Comparison of ENCODE assay signal across 14 cellular contexts in genomic region chr20:56412949-56413348, GRCh38. TPM values are rescaled to one million over a fixed set of nuclear protein-coding genes. Genes with fewer than 3 reads are reported as not detected.
A peak's percentile ranks its signal among the peaks of the same experiment; 100 is the strongest.
DNase-seq lines count a peak whose midpoint lies in the region; ATAC-seq and TF ChIP-seq lines count a peak whose summit lies in the region.
"Had no signal": no experiment of that assay in that cellular context is flagged by ENCODE, and none has a peak within 500 bp of the region (broad histone marks: within the 10 kb centered on the region; RNA-seq: fewer than 3 reads in every experiment).

No MANE protein-coding gene starts in this region.

- peak overlapping the region; percentile 59 for H3K9ac ChIP-seq in GM23248

- H2AFZ ChIP-seq in GM23248, result no peak overlapping the region

- H3K4me3 Mint-ChIP-seq in natural killer cell treated with Interleukin-12 subunit alpha and Interleukin-12 subunit beta and Interleukin-15 and Interleukin-18, amount 100 ng/mL, for 72 hours, result peak overlapping the region; percentile 92

- POLR2A ChIA-PET in AG04449 (lab: Yijun Ruan, JAX), result interaction anchor here (0.7 to 1.9 kb wide), 5 partner anchors 16 to 948 kb away, joined by 3 to 15 read pairs (median 5); no protein-coding TSS in a partner anchor
- POLR2A ChIA-PET in A673 (lab: Charles Lee; ENCODE audit: low non-redundant PET), result no interaction called here

- H3K27ac ChIP-seq in GM23248 (peak overlapping the region; percentile 88), A673 (ENCODE audit: low read depth, low read length, poor library complexity, severe bottlenecking) (no peak overlapping the region)
- H3K27ac ChIP-seq: SK-N-MC had no signal

- peaks cover 62% of the 10 kb centered on the region for H3F3A ChIP-seq in GM23248 (ENCODE audit: insufficient read depth)

- H3K79me2 ChIP-seq in GM23248 (ENCODE audit: insufficient read depth), result peaks cover 50% of the 10 kb centered on the region

- no peaks in the 10 kb centered on the region for H4K20me1 ChIP-seq in GM23248 (ENCODE audit: insufficient read depth)

- intact Hi-C loops in A673 (cut with micrococcal nuclease; ENCODE audit: unreplicated experiment), result no loop called here

- BruUV-seq in A673 (replicated peaks; lab: Mats Ljungman, UMichigan), result no TSS peak

- WGBS in GM23248 (ENCODE audit: low coverage in 1 of 2, low lambda C conversion rate in 2 of 2, missing lambda C conversion rate in 2 of 2), 2 experiments, result 97 to 98% methylated on average over 3 of the region's 3 CpGs

- peaks cover 4% of the 10 kb centered on the region for H3K9me3 Mint-ChIP-seq in natural killer cell treated with Interleukin-12 subunit alpha and Interleukin-12 subunit beta and Interleukin-15 and Interleukin-18, amount 100 ng/mL, for 72 hours
- H3K9me3 Mint-ChIP-seq: naive B cell had no signal

- H3K36me3 ChIP-seq in GM23248 (ENCODE audit: low read depth) (peaks cover 1% of the 10 kb centered on the region; the same call in 1 of the 2 replicates), A673 (ENCODE audit: insufficient read depth, low read length, poor library complexity, severe bottlenecking) (peaks cover 1% of the 10 kb centered on the region), MG63 (peaks cover 22% of the 10 kb centered on the region)

- peaks cover 57% of the 10 kb centered on the region for H3K4me1 ChIP-seq in GM23248 (ENCODE audit: insufficient read depth)
- no peaks in the 10 kb centered on the region for H3K4me1 ChIP-seq in A673 (ENCODE audit: insufficient read depth, low read length, poor library complexity, severe bottlenecking)

- TF ChIP-seq CTCF in AG04449 (IDR thresholded peaks at IDR 0.05; ENCODE audit: insufficient read depth, low read length, missing control alignments), result no peak
- TF ChIP-seq CTCF in choroid plexus epithelial cell (conservative IDR thresholded peaks at IDR 0.05; ENCODE audit: low read depth, low read length), result no peak
- TF ChIP-seq CTCF in A673 (conservative IDR thresholded peaks at IDR 0.05; ENCODE audit: low read depth, low read length), result no peak

- H3K27me3 ChIP-seq in GM23248 (replicated peaks; ENCODE audit: insufficient read depth) (no peaks in the 10 kb centered on the region), A673 (replicated peaks; ENCODE audit: insufficient read depth, low read depth, low read length, poor library complexity) (no peaks in the 10 kb centered on the region), MG63 (no peaks in the 10 kb centered on the region)

- H3K27me3 Mint-ChIP-seq in natural killer cell treated with Interleukin-12 subunit alpha and Interleukin-12 subunit beta and Interleukin-15 and Interleukin-18, amount 100 ng/mL, for 72 hours, result no peaks in the 10 kb centered on the region
- H3K27me3 Mint-ChIP-seq: naive B cell had no signal

- H3K36me3 Mint-ChIP-seq in natural killer cell treated with Interleukin-12 subunit alpha and Interleukin-12 subunit beta and Interleukin-15 and Interleukin-18, amount 100 ng/mL, for 72 hours, result peaks cover 16% of the 10 kb centered on the region

- DNase-seq in AG04449 (ENCODE audit: low read depth, low spot score) (no peak), GM23248 (no peak), choroid plexus epithelial cell (ENCODE audit: low read depth) (no peak), SW 1271 (lab: John Stamatoyannopoulos, UW) (no peak), A673 (ENCODE audit: low spot score) (no peak), MG63 (no peak), NCI-H82 treated with DMSO at 0.1 percent for 48 hours (lab: John Stamatoyannopoulos, UW; ENCODE audit: unreplicated experiment) (no peak)
- DNase-seq in natural killer cell treated with Interleukin-12 subunit alpha and Interleukin-12 subunit beta and Interleukin-15 and Interleukin-18, amount 100 ng/mL, for 72 hours (ENCODE audit: low spot score), result no peak
- DNase-seq: activated CD4-positive, alpha-beta T cell treated with anti-CD3 and anti-CD28 coated beads for 1 hour; COR-L47; Karpas-422; naive B cell; NCI-H2081 had no signal

- in situ Hi-C loops in GM23248 (cut with MboI), result no loop called here

- peaks cover 49 to 54% of the 10 kb centered on the region in 2 donors for H3K4me1 Mint-ChIP-seq in natural killer cell treated with Interleukin-12 subunit alpha and Interleukin-12 subunit beta and Interleukin-15 and Interleukin-18, amount 100 ng/mL, for 72 hours (ENCODE audit: low read depth in 2 of 2)

- CTCF ChIA-PET in AG04449 (lab: Yijun Ruan, JAX) (interaction anchor here (0.8 to 8.5 kb wide), 5 partner anchors 10 to 18 kb away, joined by 3 to 52 read pairs (median 4); no protein-coding TSS in a partner anchor), A673 (lab: Charles Lee) (no interaction called here)

- peak overlapping the region; percentile 57 for H3K4me2 ChIP-seq in GM23248 (ENCODE audit: unreplicated experiment)

- H3K9me3 ChIP-seq in GM23248 (ENCODE audit: low read depth) (no peaks in the 10 kb centered on the region), A673 (ENCODE audit: low read depth, low read length, poor library complexity, severe bottlenecking) (no peaks in the 10 kb centered on the region), MG63 (no peaks in the 10 kb centered on the region)

- H3K4me3 ChIP-seq in AG04449 (ENCODE audit: low read depth, low read length), result peak overlapping the region; percentile 58
- peak overlapping the region; percentile 59 for H3K4me3 ChIP-seq in GM23248
- H3K4me3 ChIP-seq in choroid plexus epithelial cell (ENCODE audit: low read depth, low read length), result peak overlapping the region; percentile 62
- H3K4me3 ChIP-seq in A673 (ENCODE audit: low read depth, low read length, poor library complexity, severe bottlenecking), result no peak overlapping the region
- no peak overlapping the region for H3K4me3 ChIP-seq in MG63
- H3K4me3 ChIP-seq: SK-N-MC had no signal

- H3K27ac Mint-ChIP-seq in natural killer cell treated with Interleukin-12 subunit alpha and Interleukin-12 subunit beta and Interleukin-15 and Interleukin-18, amount 100 ng/mL, for 72 hours, result peak overlapping the region; percentile 91 to 93

- no peak for ATAC-seq in natural killer cell treated with Interleukin-12 subunit alpha and Interleukin-12 subunit beta and Interleukin-15 and Interleukin-18, amount 100 ng/mL, for 72 hours

- no peaks in the 10 kb centered on the region for H3K9me2 ChIP-seq in GM23248 (ENCODE audit: insufficient read depth)

RNA-seq across cellular contexts. Expression of gene CASS4, which starts 0.9 kb away (rescaled TPM):
- 11.4 and 19.2 TPM in 2 replicates for total RNA-seq in GM23248 (2014; rRNA removed; shearing (Covaris generic))
- 10.4 and 10.5 TPM in 2 replicates for polyA plus RNA-seq in GM23248 (2016; fragmentation: Nextera tagmentation; extraction: Ambion mirVana)
- total RNA-seq in natural killer cell treated with Interleukin-12 subunit alpha and Interleukin-12 subunit beta and Interleukin-15 and Interleukin-18, amount 100 ng/mL, for 72 hours, result 1 to 10 TPM; 1.3 to 4.1 TPM
- 0.11 and 0.28 TPM in 2 replicates for total RNA-seq in A673 (2021)
- 0.07 and 0.25 TPM in 2 replicates for total RNA-seq in MG63 (2014; rRNA removed; shearing (Covaris generic); ENCODE audit: low replicate concordance)

RNA-seq across cellular contexts. Expression of gene CSTF1, which starts 20.5 kb away (rescaled TPM):
- 56.7 and 69.3 TPM in 2 replicates for total RNA-seq in GM23248 (2014; rRNA removed; shearing (Covaris generic))
- polyA plus RNA-seq in GM23248 (2016; fragmentation: Nextera tagmentation; extraction: Ambion mirVana), result 41.7 and 42.1 TPM in 2 replicates
- total RNA-seq in natural killer cell treated with Interleukin-12 subunit alpha and Interleukin-12 subunit beta and Interleukin-15 and Interleukin-18, amount 100 ng/mL, for 72 hours, result 10 to 100 TPM; 39.6 to 40.1 TPM
- total RNA-seq in A673 (2021), result 52.5 and 58.2 TPM in 2 replicates
- total RNA-seq in MG63 (2014; rRNA removed; shearing (Covaris generic); ENCODE audit: low replicate concordance), result 68.6 and 135 TPM in 2 replicates

RNA-seq across cellular contexts. Expression of gene AURKA, which starts 20.9 kb away (rescaled TPM):
- total RNA-seq in GM23248 (2014; rRNA removed; shearing (Covaris generic)), result 69.8 and 70.8 TPM in 2 replicates
- 78.9 and 88.5 TPM in 2 replicates for polyA plus RNA-seq in GM23248 (2016; fragmentation: Nextera tagmentation; extraction: Ambion mirVana)
- 10 to 100 TPM; 45.1 to 80.8 TPM for total RNA-seq in natural killer cell treated with Interleukin-12 subunit alpha and Interleukin-12 subunit beta and Interleukin-15 and Interleukin-18, amount 100 ng/mL, for 72 hours
- total RNA-seq in A673 (2021), result 105 and 112 TPM in 2 replicates
- 86.4 and 130 TPM in 2 replicates for total RNA-seq in MG63 (2014; rRNA removed; shearing (Covaris generic); ENCODE audit: low replicate concordance)

RNA-seq across cellular contexts. Expression of gene FAM210B, which starts 54.2 kb away (rescaled TPM):
- total RNA-seq in GM23248 (2014; rRNA removed; shearing (Covaris generic)), result 87.4 and 91.0 TPM in 2 replicates
- polyA plus RNA-seq in GM23248 (2016; fragmentation: Nextera tagmentation; extraction: Ambion mirVana), result 94.1 and 95.7 TPM in 2 replicates
- total RNA-seq in natural killer cell treated with Interleukin-12 subunit alpha and Interleukin-12 subunit beta and Interleukin-15 and Interleukin-18, amount 100 ng/mL, for 72 hours, result 1 to 10 TPM; 1.8 to 3.0 TPM
- 5.5 and 8.1 TPM in 2 replicates for total RNA-seq in A673 (2021)
- 12.2 and 14.0 TPM in 2 replicates for total RNA-seq in MG63 (2014; rRNA removed; shearing (Covaris generic); ENCODE audit: low replicate concordance)

RNA-seq across cellular contexts. Expression of gene RTF2, which starts 55.5 kb away (rescaled TPM):
- total RNA-seq in GM23248 (2014; rRNA removed; shearing (Covaris generic)), result 128 and 141 TPM in 2 replicates
- 257 and 270 TPM in 2 replicates for polyA plus RNA-seq in GM23248 (2016; fragmentation: Nextera tagmentation; extraction: Ambion mirVana)
- total RNA-seq in natural killer cell treated with Interleukin-12 subunit alpha and Interleukin-12 subunit beta and Interleukin-15 and Interleukin-18, amount 100 ng/mL, for 72 hours, result 10 to 100 TPM; 78.5 to 92.2 TPM
- 86.7 and 99.1 TPM in 2 replicates for total RNA-seq in A673 (2021)
- 163 and 171 TPM in 2 replicates for total RNA-seq in MG63 (2014; rRNA removed; shearing (Covaris generic); ENCODE audit: low replicate concordance)

Comparison
In these comparisons a context has a peak if more than half of its experiments do, and no peak if none do; other contexts are left out.
1. H3K4me3 ChIP-seq: peak in AG04449 (single experiment), GM23248 (single experiment) and choroid plexus epithelial cell (single experiment); none in A673 (single experiment) and MG63 (single experiment).